8 cellular contexts compared by ENCODE assay signal in genomic region chr2:96537066-96537733, GRCh38. TPM values are rescaled to one million over a fixed set of nuclear protein-coding genes. Genes with fewer than 3 reads are reported as not detected.
DNase-seq lines count a peak whose midpoint lies in the region; ATAC-seq and TF ChIP-seq lines count a peak whose summit lies in the region.

No MANE protein-coding gene starts in this region.

- intact Hi-C loops in ovary (cut with DNase I) = loop anchor here in 2 of 4 donors (10.0 kb wide), 2 partner anchors 98 to 418 kb away; partner anchors contain the start of gene KANSL3 (in 1 of the 2)
- intact Hi-C loops in tibial artery (cut with DNase I; ENCODE audit: low total_unique reads) = loop anchor here (5.0 to 10.0 kb wide), 2 partner anchors 98 to 330 kb away; partner anchors contain the start of gene KANSL3

- no peak for TF ChIP-seq POLR2A in ovary (IDR thresholded peaks at IDR 0.05)

- H3K27ac ChIP-seq in RWPE2 (ENCODE audit: poor library complexity, severe bottlenecking) (no peak overlapping the region), ovary (peak overlapping the region; percentile 99), tibial artery (peak overlapping the region; percentile 94 to 97)

- H3K9me3 ChIP-seq in RWPE2 (ENCODE audit: severe bottlenecking) = no peaks in the 10 kb centered on the region
- no peaks in the 10 kb centered on the region for H3K9me3 ChIP-seq in ovary
- no peaks in the 10 kb centered on the region for H3K9me3 ChIP-seq in tibial artery

- no peak for TF ChIP-seq EP300 in ovary (IDR thresholded peaks at IDR 0.05)

- ATAC-seq in GM19043 (IDR thresholded peaks at IDR 0.05; ENCODE audit: low read depth, unreplicated experiment) = peak; percentile 38
- ATAC-seq in HG03342 (IDR thresholded peaks at IDR 0.05; ENCODE audit: unreplicated experiment) = peak; percentile 52
- ATAC-seq in RWPE2 (ENCODE audit: low read depth) = peak; percentile 11

- DNase-seq in AG10803 (ENCODE audit: low read depth) (peak; percentile 52), RWPE2 (ENCODE audit: low spot score) (no peak), foreskin melanocyte (peak; percentile 64), ovary (peak in 4 of 5 donors; percentile 43 to 71 (median 69)), tibial artery (peak; percentile 78 to 81)
- DNase-seq in activated effector memory CD4-positive, alpha-beta T cell treated with Interleukin-2 at 50 U/mL for 16 hours = peak; percentile 84

- H3K4me3 ChIP-seq in AG10803 (ENCODE audit: low read length) (peak overlapping the region; percentile 77), RWPE2 (ENCODE audit: severe bottlenecking) (peak overlapping the region; percentile 74), ovary (peak overlapping the region; percentile 72), tibial artery (peak overlapping the region; percentile 79 to 88)

- peaks cover 33% of the 10 kb centered on the region for H3K4me1 ChIP-seq in RWPE2 (ENCODE audit: insufficient read depth, poor library complexity, severe bottlenecking)
- H3K4me1 ChIP-seq in ovary (ENCODE audit: insufficient read depth) = peaks cover 13% of the 10 kb centered on the region
- H3K4me1 ChIP-seq in tibial artery = peaks cover 10 to 85% (median 76%) of the 10 kb centered on the region in 4 donors

- no peak for TF ChIP-seq CTCF in AG10803 (conservative IDR thresholded peaks at IDR 0.05; ENCODE audit: low read length)
- no peak for TF ChIP-seq CTCF in RWPE2 (IDR thresholded peaks at IDR 0.05; ENCODE audit: poor library complexity, severe bottlenecking)
- TF ChIP-seq CTCF in ovary (IDR thresholded peaks at IDR 0.05) = peak in 1 of 3 donors; percentile 14
- TF ChIP-seq CTCF in tibial artery (IDR thresholded peaks at IDR 0.05) = no peak

- WGBS in ovary, 3 donors = 0 to 1% (median 0%) methylated on average over 55 to 61 of the region's 61 CpGs

- no peaks in the 10 kb centered on the region for H3K36me3 ChIP-seq in RWPE2 (ENCODE audit: low read depth)
- H3K36me3 ChIP-seq in ovary = no peaks in the 10 kb centered on the region
- peaks cover 0 to 9% (median 4%) of the 10 kb centered on the region in 3 donors for H3K36me3 ChIP-seq in tibial artery

- no peaks in the 10 kb centered on the region for H3K27me3 ChIP-seq in RWPE2 (ENCODE audit: insufficient read depth, poor library complexity, severe bottlenecking)
- no peaks in the 10 kb centered on the region for H3K27me3 ChIP-seq in ovary
- no peaks in the 10 kb centered on the region for H3K27me3 ChIP-seq in tibial artery

RNA-seq across cellular contexts. Expression of gene ARID5A, which starts 0.6 kb away (rescaled TPM):
- 10 to 100 TPM; 11.7 to 46.1 (median 17.1) TPM for total RNA-seq in ovary
- 10 to 100 TPM in 1 of 2 donors, 1 to 10 TPM in 1; 1.5 to 24.4 TPM for polyA plus RNA-seq in ovary

RNA-seq across cellular contexts. Expression of gene NEURL3, which starts 32.0 kb away (rescaled TPM):
- not detected for total RNA-seq in ovary
- polyA plus RNA-seq in ovary = under 1 TPM in 1 of 2 donors, not detected in 1; 0.06 TPM
